ENCODE assay signal across 8 cellular contexts in the genomic region with DNA sequence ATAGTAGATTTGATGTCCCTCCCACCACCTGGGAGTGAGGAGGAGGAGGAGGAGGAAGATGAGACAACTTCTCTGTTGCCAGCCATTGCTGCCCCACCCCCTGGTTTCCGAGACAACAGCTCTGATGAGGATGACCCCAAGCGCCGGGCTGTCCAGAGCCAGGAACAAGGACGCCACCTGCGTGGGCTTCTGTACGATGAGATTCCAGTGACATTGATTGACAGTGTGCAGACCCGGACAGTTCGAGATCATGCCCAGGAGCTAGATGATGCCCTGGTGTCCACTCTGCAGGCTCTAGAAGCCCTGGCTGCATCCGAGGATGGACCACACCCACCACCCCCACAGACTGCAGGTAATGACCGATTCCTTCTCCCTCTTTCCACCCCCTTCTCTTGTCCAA.
"Had no signal": no experiment of that assay in that cellular context is flagged by ENCODE, and none has a peak within 500 bp of the region (broad histone marks: within the 10 kb centered on the region; RNA-seq: fewer than 3 reads in every experiment).

No MANE protein-coding gene starts in this region.

- H3K36me3 ChIP-seq: HAP-1 had no signal

- ATAC-seq: HCT116, K562 had no signal

- DNase-seq: GM23248, GOT3, H7, IMR-90, KG1 had no signal

- H2AFZ ChIP-seq: GM23248 had no signal

- H3K9ac ChIP-seq: GM23248 had no signal

- H3K4me3 ChIP-seq: GM23248, HAP-1, K562 had no signal

- H3K27ac ChIP-seq: GM23248 had no signal
